ENCODE assay signal across 26 cellular contexts in genomic region chr4:126772662-126773061, GRCh38.
DNase-seq lines count a peak whose midpoint lies in the region; ATAC-seq, FAIRE-seq and TF ChIP-seq lines count a peak whose summit lies in the region.
"Had no signal": no experiment of that assay in that cellular context is flagged by ENCODE, and none has a peak within 500 bp of the region (broad histone marks: within the 10 kb centered on the region; RNA-seq: fewer than 3 reads in every experiment).

No MANE protein-coding gene starts in this region.

- H3K79me2 ChIP-seq in K562 (ENCODE audit: control insufficient read depth, insufficient read depth, low read length), result peaks cover 51% of the 10 kb centered on the region

- H4K20me1 ChIP-seq in K562 (replicated peaks; ENCODE audit: control insufficient read depth, insufficient read depth, low read length), result no peaks in the 10 kb centered on the region

- CTCF ChIA-PET in K562 (lab: Yijun Ruan, JAX; ENCODE audit: low intra/inter-chr PET ratio), result no interaction called here

- no peak overlapping the region for H4K8ac ChIP-seq in mesenchymal stem cell (ENCODE audit: low read length)

- H3K4me2 ChIP-seq in K562 (ENCODE audit: insufficient read depth, low read length) (no peak overlapping the region), mesenchymal stem cell (ENCODE audit: low read length, poor library complexity, severe bottlenecking) (no peak overlapping the region)

- no peak overlapping the region for H2BK120ac ChIP-seq in mesenchymal stem cell (ENCODE audit: low read depth, low read length)

- H3K18ac ChIP-seq in mesenchymal stem cell (ENCODE audit: low read depth in 1 of 2, low read length in 2 of 2), result no peak overlapping the region

- ATAC-seq in heart right ventricle (peak in 4 of 8 donors; percentile 46 to 79 (median 68)), K562 (no peak)
- no peak for ATAC-seq in stimulated activated memory B cell treated with anti-CD40 and anti-IgM and Interleukin-4, amounts not matched to agents 10 μg/mL and 1 μg/mL and 100 μg/mL, for 72 hours
- ATAC-seq: Panc1 had no signal

- H3K9me3 Mint-ChIP-seq in stimulated activated memory B cell treated with anti-CD40 and anti-IgM and Interleukin-4, amounts not matched to agents 10 μg/mL and 1 μg/mL and 100 μg/mL, for 72 hours, result peaks cover 4% of the 10 kb centered on the region

- no peak for TF ChIP-seq CTCF in heart right ventricle (IDR thresholded peaks at IDR 0.05)
- no peak for TF ChIP-seq CTCF in right atrium auricular region (IDR thresholded peaks at IDR 0.05)
- TF ChIP-seq CTCF in K562 (IDR thresholded peaks at IDR 0.05 in 2 of 3, conservative IDR thresholded peaks at IDR 0.05 in 1 of 3; ENCODE audit: insufficient read depth in 2 of 3, low read depth in 1 of 3, low read length in 3 of 3), result no peak

- H2BK15ac ChIP-seq in mesenchymal stem cell (ENCODE audit: low read depth, poor library complexity, severe bottlenecking), result no peak overlapping the region

- H2BK12ac ChIP-seq in mesenchymal stem cell (ENCODE audit: low read length in 2 of 2), result no peak overlapping the region

- no peaks in the 10 kb centered on the region for H3K4me1 Mint-ChIP-seq in stimulated activated memory B cell treated with anti-CD40 and anti-IgM and Interleukin-4, amounts not matched to agents 10 μg/mL and 1 μg/mL and 100 μg/mL, for 72 hours
- H3K4me1 Mint-ChIP-seq: CD4-positive, alpha-beta memory T cell had no signal

- no peaks in the 10 kb centered on the region for H3K27me3 Mint-ChIP-seq in stimulated activated memory B cell treated with anti-CD40 and anti-IgM and Interleukin-4, amounts not matched to agents 10 μg/mL and 1 μg/mL and 100 μg/mL, for 72 hours
- H3K27me3 Mint-ChIP-seq: CD4-positive, alpha-beta memory T cell had no signal

- H3K27me3 ChIP-seq in heart right ventricle, result no peaks in the 10 kb centered on the region
- no peaks in the 10 kb centered on the region for H3K27me3 ChIP-seq in right atrium auricular region
- no peaks in the 10 kb centered on the region for H3K27me3 ChIP-seq in K562 (ENCODE audit: control insufficient read depth in 2 of 2, insufficient read depth in 2 of 2, low read length in 2 of 2)
- H3K27me3 ChIP-seq in mesenchymal stem cell (ENCODE audit: control insufficient read depth in 1 of 2, insufficient read depth in 1 of 2, low read length in 2 of 2), result no peaks in the 10 kb centered on the region
- H3K27me3 ChIP-seq: MG63 had no signal

- H2AFZ ChIP-seq in K562 (ENCODE audit: low read depth, low read length) (no peak overlapping the region), mesenchymal stem cell (ENCODE audit: low read depth, low read length) (no peak overlapping the region)
- H2AFZ ChIP-seq: GM23248 had no signal

- no peak overlapping the region for H3K9ac ChIP-seq in K562 (ENCODE audit: insufficient read depth in 1 of 2, low read depth in 2 of 2, low read length in 2 of 2)
- H3K9ac ChIP-seq in mesenchymal stem cell (ENCODE audit: low read length), result peak overlapping the region; percentile 54
- H3K9ac ChIP-seq: GM23248 had no signal

- peaks cover 0 to 23% (median 0%) of the 10 kb centered on the region in 9 donors for H3K4me1 ChIP-seq in heart right ventricle
- H3K4me1 ChIP-seq in right atrium auricular region, result peaks cover 0 to 4% of the 10 kb centered on the region in 2 donors
- H3K4me1 ChIP-seq in K562 (replicated peaks in 1 of 2; ENCODE audit: control insufficient read depth in 2 of 2, insufficient read depth in 2 of 2, low read length in 2 of 2), result peaks cover 0 to 10% of the 10 kb centered on the region in 2 experiments; a peak in 4 of 5 replicates
- no peaks in the 10 kb centered on the region for H3K4me1 ChIP-seq in mesenchymal stem cell (ENCODE audit: control insufficient read depth, insufficient read depth, low read depth, low read length)

- no TSS peak for BruUV-seq in K562 (replicated peaks; lab: Mats Ljungman, UMichigan)

- H3K4me3 ChIP-seq in heart right ventricle (no peak overlapping the region), right atrium auricular region (no peak overlapping the region), K562 (no peak overlapping the region), mesenchymal stem cell (ENCODE audit: insufficient read depth in 1 of 2, low read depth in 1 of 2, low read length in 2 of 2) (no peak overlapping the region)
- H3K4me3 ChIP-seq: GM23248, MG63, SK-N-MC had no signal

- POLR2A ChIA-PET in K562 (lab: Yijun Ruan, JAX), result no interaction called here

- no peak for TF ChIP-seq EP300 in K562 (IDR thresholded peaks at IDR 0.05; ENCODE audit: low read length)

- H4K91ac ChIP-seq in mesenchymal stem cell (ENCODE audit: low read length), result no peak overlapping the region

- H3K36me3 ChIP-seq in heart right ventricle (no peaks in the 10 kb centered on the region), right atrium auricular region (no peaks in the 10 kb centered on the region), K562 (ENCODE audit: control insufficient read depth, insufficient read depth, low read length) (peaks cover 14% of the 10 kb centered on the region; the same call in 1 of the 3 replicates), mesenchymal stem cell (ENCODE audit: control insufficient read depth in 1 of 2, insufficient read depth in 2 of 2, low read depth in 1 of 2, low read length in 2 of 2) (no peaks in the 10 kb centered on the region)
- H3K36me3 ChIP-seq: MG63 had no signal

- peak overlapping the region in 6 of 10 donors; percentile 18 to 71 (median 50) for H3K27ac ChIP-seq in heart right ventricle
- peak overlapping the region in 1 of 2 donors; percentile 38 for H3K27ac ChIP-seq in right atrium auricular region
- H3K27ac ChIP-seq in K562 (ENCODE audit: extremely low read depth, low read depth, low read length), result 0 out of 3 replicates have a peak overlapping the region, but pooled peaks have one; percentile 13
- H3K27ac ChIP-seq in mesenchymal stem cell (ENCODE audit: low read length, poor library complexity, severe bottlenecking), result no peak overlapping the region
- H3K27ac ChIP-seq: GM23248, HL-60, RWPE1, SK-N-MC had no signal

- intact Hi-C loops in heart right ventricle (cut with DNase I), result no loop called here
- intact Hi-C loops in K562 (cut with micrococcal nuclease), result no loop called here

- DNase-seq in heart right ventricle, result no peak
- no peak for DNase-seq in right atrium auricular region (ENCODE audit: low spot score)
- DNase-seq in K562 (ENCODE audit: extremely low read depth in 1 of 4, low spot score in 3 of 4), result no peak
- no peak for DNase-seq in mesenchymal stem cell
- DNase-seq in NCI-H526 (lab: John Stamatoyannopoulos, UW), result no peak
- no peak for DNase-seq in activated CD4-positive, alpha-beta T cell treated with anti-CD3 and anti-CD28 coated beads for 1 hour
- no peak for DNase-seq in stimulated activated CD4-positive, alpha-beta T cell treated with anti-CD3 and anti-CD28 coated beads, Interleukin-2, amount 100 ng/mL, for 24 hours
- DNase-seq: C1 segment of cervical spinal cord; CD4-positive, alpha-beta memory T cell; COR-L47; DMS53; GM23248; H7; Karpas-422; MG63; NCI-H2029; NCI-H446; NCI-H524 treated with DMSO at 0.1 percent for 48 hours; SIG-M5 had no signal

- H2BK5ac ChIP-seq in mesenchymal stem cell (ENCODE audit: low read depth, low read length, poor library complexity, severe bottlenecking), result no peak overlapping the region

- no peak for FAIRE-seq in K562 (lab: Jason Lieb, UNC)
- FAIRE-seq: A204.1, G401.6 had no signal

- TF ChIP-seq RAD21 in K562 (CRISPR knock-in tag; conservative IDR thresholded peaks at IDR 0.05 in 1 of 2, IDR thresholded peaks at IDR 0.05 in 1 of 2), result no peak

- TF ChIP-seq POLR2A in K562 (conservative IDR thresholded peaks at IDR 0.05), result no peak

- in situ Hi-C loops in K562 (cut with MboI), result no loop called here

- 23 to 32% methylated on average over 3 of the region's 3 CpGs for WGBS in heart right ventricle, 2 donors
- WGBS in K562 (ENCODE audit: insufficient coverage, low coverage, missing lambda C conversion rate), result 41% methylated on average over 3 of the region's 3 CpGs
- 34% methylated on average over 2 of the region's 3 CpGs for WGBS in mesenchymal stem cell

- H3K4me3 Mint-ChIP-seq in stimulated activated memory B cell treated with anti-CD40 and anti-IgM and Interleukin-4, amounts not matched to agents 10 μg/mL and 1 μg/mL and 100 μg/mL, for 72 hours, result no peak overlapping the region
- H3K4me3 Mint-ChIP-seq: CD4-positive, alpha-beta memory T cell had no signal

- H3K9me1 ChIP-seq in K562 (ENCODE audit: control insufficient read depth, insufficient read depth, low read length), result no peaks in the 10 kb centered on the region

- no peaks in the 10 kb centered on the region for H3K36me3 Mint-ChIP-seq in stimulated activated memory B cell treated with anti-CD40 and anti-IgM and Interleukin-4, amounts not matched to agents 10 μg/mL and 1 μg/mL and 100 μg/mL, for 72 hours
- H3K36me3 Mint-ChIP-seq: CD4-positive, alpha-beta memory T cell had no signal

- no peak overlapping the region for H2AK5ac ChIP-seq in mesenchymal stem cell (ENCODE audit: low read length, severe bottlenecking)

- H3K4ac ChIP-seq in mesenchymal stem cell (ENCODE audit: low read depth in 1 of 2, low read length in 2 of 2), result no peak overlapping the region

- H3K27ac Mint-ChIP-seq in stimulated activated memory B cell treated with anti-CD40 and anti-IgM and Interleukin-4, amounts not matched to agents 10 μg/mL and 1 μg/mL and 100 μg/mL, for 72 hours, result no peak overlapping the region
- H3K27ac Mint-ChIP-seq: CD4-positive, alpha-beta memory T cell had no signal

- H3K79me1 ChIP-seq in mesenchymal stem cell (replicated peaks; ENCODE audit: low read length, poor library complexity, severe bottlenecking), result peaks cover 4% of the 10 kb centered on the region

- no peak overlapping the region for H3K23ac ChIP-seq in mesenchymal stem cell (ENCODE audit: low read length in 2 of 2)

- H3K14ac ChIP-seq in mesenchymal stem cell (ENCODE audit: low read length in 2 of 2), result no peak overlapping the region

- H3K9me3 ChIP-seq in heart right ventricle, result peaks cover 0 to 8% (median 0%) of the 10 kb centered on the region in 11 donors
- no peaks in the 10 kb centered on the region for H3K9me3 ChIP-seq in right atrium auricular region
- no peaks in the 10 kb centered on the region; the same call in 1 of the 2 replicates for H3K9me3 ChIP-seq in K562 (replicated peaks; ENCODE audit: control insufficient read depth, insufficient read depth, low read depth, low read length)
- H3K9me3 ChIP-seq in mesenchymal stem cell (ENCODE audit: control insufficient read depth, low read length), result no peaks in the 10 kb centered on the region
- H3K9me3 ChIP-seq: MG63 had no signal

TF ChIP-seq in K562, 482 proteins besides CTCF, POLR2A, EP300 and RAD21 (continues in another document):
- TF ChIP-seq GABPA (tag; conservative IDR thresholded peaks at IDR 0.05; ENCODE audit: low read depth) (no peak), E2F1 (CRISPR knock-in tag; IDR thresholded peaks at IDR 0.05) (no peak)
